29 cellular contexts compared by ENCODE assay signal in genomic region chr13:99749627-99750026, GRCh38.
DNase-seq lines count a peak whose midpoint lies in the region; ATAC-seq and TF ChIP-seq lines count a peak whose summit lies in the region.
"Had no signal": no experiment of that assay in that cellular context is flagged by ENCODE, and none has a peak within 500 bp of the region (broad histone marks: within the 10 kb centered on the region; RNA-seq: fewer than 3 reads in every experiment).

No MANE protein-coding gene starts in this region.

- H3K79me2 ChIP-seq in hepatocyte: no peaks in the 10 kb centered on the region
- H3K79me2 ChIP-seq: parathyroid adenoma had no signal

- peak; percentile 0 for DNase-seq in DMS53 (lab: John Stamatoyannopoulos, UW)
- no peak for DNase-seq in DMS53 treated with DMSO at 0.1 percent for 48 hours (lab: John Stamatoyannopoulos, UW; ENCODE audit: unreplicated experiment)
- DNase-seq in brain microvascular endothelial cell: peak; percentile 3
- peak; percentile 45 for DNase-seq in putamen (ENCODE audit: low spot score)
- no peak for DNase-seq in hepatocyte (ENCODE audit: low spot score)
- no peak for DNase-seq in activated T-helper 2 cell treated with anti-CD3 and anti-CD28 coated beads, Interferon-gamma antibody, Interleukin-2, Interleukin-4, amounts not matched to agents 10 μg/mL and 5 μg/mL and 100 μg/mL, durations not matched to agents 14 hours and 24 hours and 36 hours (ENCODE audit: low spot score)
- DNase-seq: activated CD4-positive, CD25-positive, alpha-beta regulatory T cell treated with anti-CD3 and anti-CD28 coated beads, Interleukin-2, amount 50 U/mL, for 72 hours; activated CD8-positive, alpha-beta memory T cell treated with anti-CD3 and anti-CD28 coated beads for 24 hours; activated naive CD4-positive, alpha-beta T cell treated with anti-CD3 and anti-CD28 coated beads, Interleukin-2, amount 50 U/mL, for 16 hours; activated T-cell treated with anti-CD3 and anti-CD28 coated beads, Interleukin-2, amount 50 U/mL, for 24 hours; CD4-positive, alpha-beta T cell; erythroblast; heart right ventricle; immature natural killer cell; left ventricle myocardium superior; natural killer cell; NCI-H1417 treated with DMSO at 0.1 percent for 48 hours; NCI-H524 treated with DMSO at 0.1 percent for 48 hours; stomach; T-cell; trophoblast cell had no signal

- ATAC-seq in GM21825 (IDR thresholded peaks at IDR 0.05; ENCODE audit: unreplicated experiment): no peak
- ATAC-seq: HCT116, heart right ventricle, left ventricle myocardium superior, natural killer cell, T-cell had no signal

- H3K4me2 ChIP-seq in hepatocyte: no peak overlapping the region

- H3K4me1 ChIP-seq in hepatocyte (ENCODE audit: insufficient read depth): no peaks in the 10 kb centered on the region
- H3K4me1 ChIP-seq: heart right ventricle, parathyroid adenoma, SJSA1, stomach had no signal

- no peaks in the 10 kb centered on the region for H3K27me3 Mint-ChIP-seq in activated T-helper 2 cell treated with anti-CD3 and anti-CD28 coated beads, Interferon-gamma antibody, Interleukin-2, Interleukin-4, amounts not matched to agents 10 μg/mL and 5 μg/mL and 100 μg/mL, durations not matched to agents 14 hours and 24 hours and 36 hours (ENCODE audit: low read depth)
- H3K27me3 Mint-ChIP-seq: activated T-cell treated with anti-CD3 and anti-CD28 coated beads, Interleukin-2, amount 50 U/mL, for 24 hours; CD4-positive, alpha-beta T cell; IgD-negative memory B cell; T-cell had no signal

- H3K9me3 Mint-ChIP-seq in activated T-helper 2 cell treated with anti-CD3 and anti-CD28 coated beads, Interferon-gamma antibody, Interleukin-2, Interleukin-4, amounts not matched to agents 10 μg/mL and 5 μg/mL and 100 μg/mL, durations not matched to agents 14 hours and 24 hours and 36 hours: no peaks in the 10 kb centered on the region
- H3K9me3 Mint-ChIP-seq: activated T-cell treated with anti-CD3 and anti-CD28 coated beads, Interleukin-2, amount 50 U/mL, for 24 hours; CD4-positive, alpha-beta T cell; immature natural killer cell; natural killer cell; T-cell had no signal

- H3K36me3 Mint-ChIP-seq in activated T-helper 2 cell treated with anti-CD3 and anti-CD28 coated beads, Interferon-gamma antibody, Interleukin-2, Interleukin-4, amounts not matched to agents 10 μg/mL and 5 μg/mL and 100 μg/mL, durations not matched to agents 14 hours and 24 hours and 36 hours (ENCODE audit: low read depth): no peaks in the 10 kb centered on the region
- H3K36me3 Mint-ChIP-seq: natural killer cell had no signal

- no peaks in the 10 kb centered on the region for H3K36me3 ChIP-seq in brain microvascular endothelial cell (replicated peaks)
- no peaks in the 10 kb centered on the region for H3K36me3 ChIP-seq in hepatocyte (replicated peaks; ENCODE audit: insufficient read depth, low read depth)
- H3K36me3 ChIP-seq: heart right ventricle, SJSA1, stomach had no signal

- WGBS in hepatocyte (ENCODE audit: low lambda C conversion rate, missing lambda C conversion rate): 83% methylated on average over 6 of the region's 6 CpGs

- H3K27ac ChIP-seq in brain microvascular endothelial cell: no peak overlapping the region
- peak overlapping the region; percentile 68 for H3K27ac ChIP-seq in layer of hippocampus (ENCODE audit: low read depth, low read length)
- H3K27ac ChIP-seq in hepatocyte: no peak overlapping the region
- H3K27ac ChIP-seq: 22Rv1, heart right ventricle, HL-60, parathyroid adenoma, SJSA1, stomach had no signal

- no peak overlapping the region for H3K4me3 Mint-ChIP-seq in activated T-helper 2 cell treated with anti-CD3 and anti-CD28 coated beads, Interferon-gamma antibody, Interleukin-2, Interleukin-4, amounts not matched to agents 10 μg/mL and 5 μg/mL and 100 μg/mL, durations not matched to agents 14 hours and 24 hours and 36 hours (ENCODE audit: low read depth)
- H3K4me3 Mint-ChIP-seq: activated T-cell treated with anti-CD3 and anti-CD28 coated beads, Interleukin-2, amount 50 U/mL, for 24 hours; CD4-positive, alpha-beta T cell; IgD-negative memory B cell; immature natural killer cell; natural killer cell; T-cell had no signal

- H3K4me1 Mint-ChIP-seq in activated T-helper 2 cell treated with anti-CD3 and anti-CD28 coated beads, Interferon-gamma antibody, Interleukin-2, Interleukin-4, amounts not matched to agents 10 μg/mL and 5 μg/mL and 100 μg/mL, durations not matched to agents 14 hours and 24 hours and 36 hours (ENCODE audit: low read depth): no peaks in the 10 kb centered on the region
- H3K4me1 Mint-ChIP-seq: immature natural killer cell had no signal

- H3K27me3 ChIP-seq in brain microvascular endothelial cell (replicated peaks) (peaks cover 2% of the 10 kb centered on the region), layer of hippocampus (ENCODE audit: control insufficient read depth, insufficient read depth, low read length) (no peaks in the 10 kb centered on the region), hepatocyte (peaks cover 22% of the 10 kb centered on the region)
- H3K27me3 ChIP-seq: heart right ventricle, stomach had no signal

- no peaks in the 10 kb centered on the region for H4K20me1 ChIP-seq in hepatocyte (ENCODE audit: insufficient read depth, poor library complexity, severe bottlenecking)

- no peaks in the 10 kb centered on the region for H3K9me2 ChIP-seq in hepatocyte (replicated peaks; ENCODE audit: insufficient read depth)

- TF ChIP-seq CTCF in brain microvascular endothelial cell (IDR thresholded peaks at IDR 0.05; ENCODE audit: low read depth, low read length, missing control alignments) (no peak), hepatocyte (IDR thresholded peaks at IDR 0.05; ENCODE audit: poor library complexity) (no peak)

- H3K27ac Mint-ChIP-seq in activated T-helper 2 cell treated with anti-CD3 and anti-CD28 coated beads, Interferon-gamma antibody, Interleukin-2, Interleukin-4, amounts not matched to agents 10 μg/mL and 5 μg/mL and 100 μg/mL, durations not matched to agents 14 hours and 24 hours and 36 hours: no peak overlapping the region
- H3K27ac Mint-ChIP-seq: activated T-cell treated with anti-CD3 and anti-CD28 coated beads, Interleukin-2, amount 50 U/mL, for 24 hours; CD4-positive, alpha-beta T cell; immature natural killer cell; natural killer cell; T-cell had no signal

- in situ Hi-C loops in brain microvascular endothelial cell (cut with HindIII; ENCODE audit: low pct_ligation_motif_present, low sequenced_read_pairs): no loop called here

- H3K9me3 ChIP-seq in hepatocyte (ENCODE audit: low read depth): no peaks in the 10 kb centered on the region
- H3K9me3 ChIP-seq: SJSA1, stomach had no signal

- no peak overlapping the region for H3K4me3 ChIP-seq in brain microvascular endothelial cell (ENCODE audit: low read depth, low read length)
- no peak overlapping the region for H3K4me3 ChIP-seq in hepatocyte
- H3K4me3 ChIP-seq: heart right ventricle, SJSA1, stomach had no signal

- intact Hi-C loops in activated T-helper 2 cell treated with anti-CD3 and anti-CD28 coated beads, Interferon-gamma antibody, Interleukin-2, Interleukin-4, amounts not matched to agents 10 μg/mL and 5 μg/mL and 100 μg/mL, durations not matched to agents 14 hours and 24 hours and 36 hours (cut with micrococcal nuclease): no loop called here

- H2AFZ ChIP-seq in hepatocyte: no peak overlapping the region
- H2AFZ ChIP-seq: parathyroid adenoma had no signal

Comparison
In these comparisons a context has a peak if more than half of its experiments do, and no peak if none do; other contexts are left out.
1. DNase-seq: peak in DMS53 (single experiment), brain microvascular endothelial cell (single experiment) and putamen (single experiment); none in DMS53 treated with DMSO at 0.1 percent for 48 hours (single experiment), hepatocyte (single experiment) and activated T-helper 2 cell treated with anti-CD3 and anti-CD28 coated beads, Interferon-gamma antibody, Interleukin-2, Interleukin-4, amounts not matched to agents 10 μg/mL and 5 μg/mL and 100 μg/mL, durations not matched to agents 14 hours and 24 hours and 36 hours (single experiment).